ENCODE assay signal across 24 cellular contexts in the genomic region with DNA sequence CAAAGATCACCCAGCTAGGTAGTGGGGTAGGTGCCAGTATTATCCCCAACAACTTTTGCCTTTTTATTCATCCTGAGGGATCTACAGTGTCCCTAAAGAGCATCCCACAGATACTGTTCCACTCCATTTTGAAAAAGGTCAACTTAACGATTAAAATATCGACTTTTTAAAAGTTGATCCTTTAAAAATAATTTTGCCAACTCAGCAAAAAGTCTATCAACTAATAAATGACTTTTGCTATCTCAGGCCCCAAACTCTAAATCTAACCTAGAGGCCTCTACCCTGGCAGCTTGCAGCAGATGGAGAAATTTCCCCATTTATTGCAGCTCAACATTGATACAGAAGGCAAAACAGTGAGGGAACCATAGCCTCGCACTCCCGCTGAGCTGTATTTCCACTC.
DNase-seq lines count a peak whose midpoint lies in the region; ATAC-seq, FAIRE-seq and TF ChIP-seq lines count a peak whose summit lies in the region.
"Had no signal": no experiment of that assay in that cellular context is flagged by ENCODE, and none has a peak within 500 bp of the region (broad histone marks: within the 10 kb centered on the region; RNA-seq: fewer than 3 reads in every experiment).

No MANE protein-coding gene starts in this region.

- no peak for ATAC-seq in activated CD4-positive, alpha-beta T cell treated with anti-CD3 and anti-CD28 coated beads for 36 hours
- no peak for ATAC-seq in CD8-positive, alpha-beta T cell
- ATAC-seq in K562 (no peak), HG02973 (IDR thresholded peaks at IDR 0.05; ENCODE audit: unreplicated experiment) (no peak)

- DNase-seq in activated CD4-positive, alpha-beta T cell treated with anti-CD3 and anti-CD28 coated beads, Interleukin-2, amount 10 ng/mL, durations not matched to agents 24 days and 14 days, result no peak
- no peak for DNase-seq in activated CD4-positive, alpha-beta T cell treated with anti-CD3 and anti-CD28 coated beads for 36 hours
- DNase-seq in CD8-positive, alpha-beta T cell, result no peak
- DNase-seq in K562 (ENCODE audit: extremely low read depth in 1 of 4, low spot score in 3 of 4) (no peak), smooth muscle cell (lab: John Stamatoyannopoulos, UW; ENCODE audit: unreplicated experiment) (no peak)
- no peak for DNase-seq in activated CD8-positive, alpha-beta memory T cell treated with anti-CD3 and anti-CD28 coated beads, Interleukin-2, amount 50 U/mL, for 4 hours
- DNase-seq: AML-193; Caco-2; CD4-positive, alpha-beta memory T cell; DMS79 treated with DMSO at 0.1 percent for 48 hours; GOT3; Kasumi-1; MV-4-11; NCI-H1105 treated with DMSO at 0.1 percent for 48 hours; NCI-H146; NCI-H1930; NCI-H2107; NCI-H524; NCI-H748 treated with DMSO at 0.1 percent for 48 hours; SK-N-SH had no signal

- H3K4me1 Mint-ChIP-seq in activated CD4-positive, alpha-beta T cell treated with anti-CD3 and anti-CD28 coated beads, Interleukin-2, amount 10 ng/mL, durations not matched to agents 24 days and 14 days, result peaks cover 61% of the 10 kb centered on the region
- peaks cover 61% of the 10 kb centered on the region for H3K4me1 Mint-ChIP-seq in activated CD4-positive, alpha-beta T cell treated with anti-CD3 and anti-CD28 coated beads for 36 hours
- peaks cover 43% of the 10 kb centered on the region for H3K4me1 Mint-ChIP-seq in CD8-positive, alpha-beta T cell (ENCODE audit: low read depth)

- no peaks in the 10 kb centered on the region for H3K79me2 ChIP-seq in K562 (ENCODE audit: control insufficient read depth, insufficient read depth, low read length)
- H3K79me2 ChIP-seq in smooth muscle cell (ENCODE audit: low read depth), result no peaks in the 10 kb centered on the region

- H3K9me3 ChIP-seq in CD8-positive, alpha-beta T cell (ENCODE audit: low read length), result no peaks in the 10 kb centered on the region
- no peaks in the 10 kb centered on the region for H3K9me3 ChIP-seq in K562 (replicated peaks; ENCODE audit: control insufficient read depth, insufficient read depth, low read depth, low read length)
- H3K9me3 ChIP-seq in smooth muscle cell (replicated peaks; ENCODE audit: low read depth), result no peaks in the 10 kb centered on the region
- H3K9me3 ChIP-seq: BLaER1 treated with 17β-estradiol and CSF1 and Interleukin-3, amounts not matched to agents 10 nM and 100 nM; Caco-2; SK-N-SH had no signal

- TF ChIP-seq CTCF in CD8-positive, alpha-beta T cell (IDR thresholded peaks at IDR 0.05), result no peak
- TF ChIP-seq CTCF in K562 (IDR thresholded peaks at IDR 0.05 in 2 of 3, conservative IDR thresholded peaks at IDR 0.05 in 1 of 3; ENCODE audit: insufficient read depth in 2 of 3, low read depth in 1 of 3, low read length in 3 of 3) (no peak), smooth muscle cell (IDR thresholded peaks at IDR 0.05; ENCODE audit: borderline replicate concordance, insufficient read depth, poor library complexity, severe bottlenecking) (no peak)

- no peaks in the 10 kb centered on the region for H3K27me3 Mint-ChIP-seq in activated CD4-positive, alpha-beta T cell treated with anti-CD3 and anti-CD28 coated beads, Interleukin-2, amount 10 ng/mL, durations not matched to agents 24 days and 14 days
- no peaks in the 10 kb centered on the region for H3K27me3 Mint-ChIP-seq in activated CD4-positive, alpha-beta T cell treated with anti-CD3 and anti-CD28 coated beads for 36 hours
- H3K27me3 Mint-ChIP-seq in CD8-positive, alpha-beta T cell (ENCODE audit: low read depth), result no peaks in the 10 kb centered on the region
- H3K27me3 Mint-ChIP-seq: CD4-positive, alpha-beta memory T cell had no signal

- H3K36me3 Mint-ChIP-seq in activated CD4-positive, alpha-beta T cell treated with anti-CD3 and anti-CD28 coated beads, Interleukin-2, amount 10 ng/mL, durations not matched to agents 24 days and 14 days (ENCODE audit: low read depth), result peaks cover 35% of the 10 kb centered on the region
- peaks cover 22% of the 10 kb centered on the region for H3K36me3 Mint-ChIP-seq in activated CD4-positive, alpha-beta T cell treated with anti-CD3 and anti-CD28 coated beads for 36 hours (ENCODE audit: low read depth)
- peaks cover 10% of the 10 kb centered on the region for H3K36me3 Mint-ChIP-seq in CD8-positive, alpha-beta T cell

- no peaks in the 10 kb centered on the region for H3K27me3 ChIP-seq in CD8-positive, alpha-beta T cell (ENCODE audit: insufficient read depth, low read length)
- no peaks in the 10 kb centered on the region; a peak in 1 of 5 replicates for H3K27me3 ChIP-seq in K562 (ENCODE audit: control insufficient read depth in 2 of 2, insufficient read depth in 2 of 2, low read length in 2 of 2)
- no peaks in the 10 kb centered on the region for H3K27me3 ChIP-seq in smooth muscle cell (ENCODE audit: low read depth)
- H3K27me3 ChIP-seq: BLaER1 treated with 17β-estradiol and CSF1 and Interleukin-3, amounts not matched to agents 10 nM and 100 nM had no signal

- no peaks in the 10 kb centered on the region for H4K20me1 ChIP-seq in K562 (replicated peaks; ENCODE audit: control insufficient read depth, insufficient read depth, low read length)
- no peaks in the 10 kb centered on the region for H4K20me1 ChIP-seq in smooth muscle cell (ENCODE audit: low read depth)
- H4K20me1 ChIP-seq: BLaER1 treated with 17β-estradiol and CSF1 and Interleukin-3, amounts not matched to agents 10 nM and 100 nM had no signal

- H2AFZ ChIP-seq in K562 (ENCODE audit: low read depth, low read length) (no peak overlapping the region), smooth muscle cell (ENCODE audit: low read depth) (peak overlapping the region; percentile 6)

- peaks cover 26% of the 10 kb centered on the region for H3K4me1 ChIP-seq in CD8-positive, alpha-beta T cell (ENCODE audit: insufficient read depth, low read length)
- H3K4me1 ChIP-seq in K562 (replicated peaks in 1 of 2; ENCODE audit: control insufficient read depth in 2 of 2, insufficient read depth in 2 of 2, low read length in 2 of 2), result no peaks in the 10 kb centered on the region
- H3K4me1 ChIP-seq in smooth muscle cell (ENCODE audit: low read depth), result peaks cover 23% of the 10 kb centered on the region
- H3K4me1 ChIP-seq: Caco-2 had no signal

- H3K4me3 Mint-ChIP-seq in activated CD4-positive, alpha-beta T cell treated with anti-CD3 and anti-CD28 coated beads, Interleukin-2, amount 10 ng/mL, durations not matched to agents 24 days and 14 days, result peak overlapping the region; percentile 2
- no peak overlapping the region for H3K4me3 Mint-ChIP-seq in activated CD4-positive, alpha-beta T cell treated with anti-CD3 and anti-CD28 coated beads for 36 hours
- H3K4me3 Mint-ChIP-seq in CD8-positive, alpha-beta T cell, result peak overlapping the region; percentile 3

- H3K4me3 ChIP-seq in CD8-positive, alpha-beta T cell (ENCODE audit: low read depth, low read length), result no peak overlapping the region
- H3K4me3 ChIP-seq in K562, result no peak overlapping the region
- H3K4me3 ChIP-seq in smooth muscle cell, result no peak overlapping the region
- H3K4me3 ChIP-seq: BLaER1 treated with 17β-estradiol and CSF1 and Interleukin-3, amounts not matched to agents 10 nM and 100 nM had no signal

- WGBS in K562 (ENCODE audit: insufficient coverage, low coverage, missing lambda C conversion rate), result 56% methylated on average over 4 of the region's 4 CpGs
- 96% methylated on average over 4 of the region's 4 CpGs for WGBS in smooth muscle cell (ENCODE audit: low lambda C conversion rate)

- no peaks in the 10 kb centered on the region for H3K36me3 ChIP-seq in CD8-positive, alpha-beta T cell (ENCODE audit: insufficient read depth, low read length)
- H3K36me3 ChIP-seq in K562 (ENCODE audit: control insufficient read depth, insufficient read depth, low read length), result no peaks in the 10 kb centered on the region
- no peaks in the 10 kb centered on the region for H3K36me3 ChIP-seq in smooth muscle cell (ENCODE audit: low read depth)
- H3K36me3 ChIP-seq: BLaER1 treated with 17β-estradiol and CSF1 and Interleukin-3, amounts not matched to agents 10 nM and 100 nM had no signal

- H3K9me1 ChIP-seq in K562 (ENCODE audit: control insufficient read depth, insufficient read depth, low read length), result no peaks in the 10 kb centered on the region

- peaks cover 10% of the 10 kb centered on the region for H3F3A ChIP-seq in smooth muscle cell (ENCODE audit: low read depth)

- TF ChIP-seq EP300 in K562 (IDR thresholded peaks at IDR 0.05; ENCODE audit: low read length), result no peak

- no peak for FAIRE-seq in K562 (lab: Jason Lieb, UNC)
- FAIRE-seq: GM12892, RCC 7860 had no signal

- no peak overlapping the region for H3K27ac ChIP-seq in CD8-positive, alpha-beta T cell (ENCODE audit: low read depth, low read length)
- H3K27ac ChIP-seq in K562 (ENCODE audit: extremely low read depth, low read depth, low read length) (no peak overlapping the region), smooth muscle cell (ENCODE audit: low read depth) (peak overlapping the region; percentile 10)
- H3K27ac ChIP-seq: BLaER1 treated with 17β-estradiol and CSF1 and Interleukin-3, amounts not matched to agents 10 nM and 100 nM had no signal

- CTCF ChIA-PET in activated CD4-positive, alpha-beta T cell treated with anti-CD3 and anti-CD28 coated beads for 36 hours (lab: Charles Lee), result interaction anchor here (1.0 kb wide), 1 partner anchor 16 kb away, joined by 3 read pairs; no protein-coding TSS in a partner anchor
- CTCF ChIA-PET in CD8-positive, alpha-beta T cell (lab: Charles Lee), result no interaction called here
- CTCF ChIA-PET in K562 (lab: Yijun Ruan, JAX; ENCODE audit: low intra/inter-chr PET ratio), result no interaction called here

- POLR2A ChIA-PET in activated CD4-positive, alpha-beta T cell treated with anti-CD3 and anti-CD28 coated beads for 36 hours (lab: Charles Lee), result interaction anchor here (0.7 kb wide), 1 partner anchor 468 kb away, joined by 4 read pairs; no protein-coding TSS in a partner anchor
- POLR2A ChIA-PET in CD8-positive, alpha-beta T cell (lab: Charles Lee), result no interaction called here
- POLR2A ChIA-PET in K562 (lab: Yijun Ruan, JAX), result no interaction called here

- H3K27ac Mint-ChIP-seq in activated CD4-positive, alpha-beta T cell treated with anti-CD3 and anti-CD28 coated beads, Interleukin-2, amount 10 ng/mL, durations not matched to agents 24 days and 14 days, result no peak overlapping the region
- no peak overlapping the region for H3K27ac Mint-ChIP-seq in activated CD4-positive, alpha-beta T cell treated with anti-CD3 and anti-CD28 coated beads for 36 hours
- no peak overlapping the region for H3K27ac Mint-ChIP-seq in CD8-positive, alpha-beta T cell
- H3K27ac Mint-ChIP-seq: CD4-positive, alpha-beta memory T cell had no signal

- BruUV-seq in K562 (replicated peaks; lab: Mats Ljungman, UMichigan), result no TSS peak

- no peak overlapping the region for H3K9ac ChIP-seq in K562 (ENCODE audit: insufficient read depth in 1 of 2, low read depth in 2 of 2, low read length in 2 of 2)
- H3K9ac ChIP-seq in smooth muscle cell (ENCODE audit: low read depth), result no peak overlapping the region
- H3K9ac ChIP-seq: BLaER1 treated with 17β-estradiol and CSF1 and Interleukin-3, amounts not matched to agents 10 nM and 100 nM; SK-N-SH had no signal

- H3K4me2 ChIP-seq in K562 (ENCODE audit: insufficient read depth, low read length), result no peak overlapping the region
- peak overlapping the region; percentile 9 for H3K4me2 ChIP-seq in smooth muscle cell
- H3K4me2 ChIP-seq: BLaER1 treated with 17β-estradiol and CSF1 and Interleukin-3, amounts not matched to agents 10 nM and 100 nM; SK-N-SH had no signal

- TF ChIP-seq RAD21 in K562 (CRISPR knock-in tag; conservative IDR thresholded peaks at IDR 0.05 in 1 of 2, IDR thresholded peaks at IDR 0.05 in 1 of 2), result no peak

- intact Hi-C loops in activated CD4-positive, alpha-beta T cell treated with anti-CD3 and anti-CD28 coated beads, Interleukin-2, amount 10 ng/mL, durations not matched to agents 24 days and 14 days (cut with micrococcal nuclease), result loop anchor here (2.0 to 10.0 kb wide), 2 partner anchors 19 to 369 kb away; no protein-coding TSS in a partner anchor
- intact Hi-C loops in activated CD4-positive, alpha-beta T cell treated with anti-CD3 and anti-CD28 coated beads for 36 hours (cut with DNase I, micrococcal nuclease), result loop anchor here in 1 of 2 experiments (10.0 kb wide), 1 partner anchor 321 kb away; no protein-coding TSS in a partner anchor
- intact Hi-C loops in CD8-positive, alpha-beta T cell (cut with DNase I, micrococcal nuclease), result no loop called here
- intact Hi-C loops in K562 (cut with micrococcal nuclease), result no loop called here

- TF ChIP-seq POLR2A in K562 (conservative IDR thresholded peaks at IDR 0.05), result no peak

- in situ Hi-C loops in K562 (cut with MboI), result no loop called here

- peaks cover 17% of the 10 kb centered on the region for H3K9me3 Mint-ChIP-seq in activated CD4-positive, alpha-beta T cell treated with anti-CD3 and anti-CD28 coated beads, Interleukin-2, amount 10 ng/mL, durations not matched to agents 24 days and 14 days
- no peaks in the 10 kb centered on the region for H3K9me3 Mint-ChIP-seq in activated CD4-positive, alpha-beta T cell treated with anti-CD3 and anti-CD28 coated beads for 36 hours (ENCODE audit: low read depth)
- H3K9me3 Mint-ChIP-seq in CD8-positive, alpha-beta T cell, result peaks cover 5% of the 10 kb centered on the region
